15 cellular contexts compared by ENCODE assay signal in the genomic region with DNA sequence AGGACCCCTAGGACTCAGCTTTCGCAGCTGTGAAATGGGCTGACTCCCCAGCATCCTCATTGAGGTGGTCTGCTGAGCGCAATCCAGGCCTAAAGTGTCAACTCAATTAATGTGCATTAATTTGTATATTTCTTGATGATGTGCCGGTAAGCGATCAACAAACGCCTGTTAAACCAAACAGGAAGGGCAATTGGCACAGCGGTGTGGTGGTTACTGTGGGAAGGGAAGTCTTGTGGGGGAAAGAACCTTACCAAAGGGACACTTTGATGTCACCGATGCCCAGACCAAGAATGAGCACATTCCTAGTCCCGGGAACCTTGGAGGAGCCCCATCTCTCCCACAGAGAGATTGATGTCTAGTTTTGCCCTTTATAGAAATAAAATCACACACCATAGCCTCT. TPM values are rescaled to one million over a fixed set of nuclear protein-coding genes. Genes with fewer than 3 reads are reported as not detected.
DNase-seq lines count a peak whose midpoint lies in the region; ATAC-seq and TF ChIP-seq lines count a peak whose summit lies in the region.
"Had no signal": no experiment of that assay in that cellular context is flagged by ENCODE, and none has a peak within 500 bp of the region (broad histone marks: within the 10 kb centered on the region; RNA-seq: fewer than 3 reads in every experiment).

No MANE protein-coding gene starts in this region.

- peak overlapping the region; percentile 80 for H3K4me3 ChIP-seq in CD8-positive, alpha-beta memory T cell (ENCODE audit: low read length)
- no peak overlapping the region for H3K4me3 ChIP-seq in osteoblast (ENCODE audit: insufficient read depth, low read length)
- no peak overlapping the region for H3K4me3 ChIP-seq in ascending aorta
- H3K4me3 ChIP-seq: PC-9 had no signal

- no peaks in the 10 kb centered on the region for H3K9me3 ChIP-seq in CD8-positive, alpha-beta memory T cell (ENCODE audit: low read length)
- H3K9me3 ChIP-seq in osteoblast (ENCODE audit: low read depth, low read length), result no peaks in the 10 kb centered on the region
- H3K9me3 ChIP-seq in ascending aorta, result no peaks in the 10 kb centered on the region

- H4K20me1 ChIP-seq in osteoblast (ENCODE audit: insufficient read depth, low read length), result no peaks in the 10 kb centered on the region

- POLR2A ChIA-PET in CD8-positive, alpha-beta memory T cell (lab: Charles Lee), result interaction anchor here (0.6 to 1.2 kb wide), 2 partner anchors 13 to 20 kb away, joined by 3 read pairs; no protein-coding TSS in a partner anchor
- POLR2A ChIA-PET in T-cell (lab: Charles Lee), result interaction anchor here (0.6 kb wide), 2 partner anchors 30 to 437 kb away, joined by 3 to 7 read pairs; no protein-coding TSS in a partner anchor

- H3K36me3 ChIP-seq in CD8-positive, alpha-beta memory T cell (ENCODE audit: insufficient read depth, low read length), result peaks cover 27% of the 10 kb centered on the region
- H3K36me3 ChIP-seq in osteoblast (ENCODE audit: insufficient read depth, low read length) (no peaks in the 10 kb centered on the region), ascending aorta (no peaks in the 10 kb centered on the region)
- H3K36me3 ChIP-seq: brain microvascular endothelial cell had no signal

- no peak for TF ChIP-seq CTCF in osteoblast (IDR thresholded peaks at IDR 0.05; ENCODE audit: extremely low read depth, low read depth, low read length)
- TF ChIP-seq CTCF in ascending aorta (IDR thresholded peaks at IDR 0.05), result no peak

- no peaks in the 10 kb centered on the region for H3K27me3 ChIP-seq in CD8-positive, alpha-beta memory T cell (ENCODE audit: insufficient read depth, low read length, poor library complexity, severe bottlenecking)
- no peaks in the 10 kb centered on the region for H3K27me3 ChIP-seq in osteoblast (ENCODE audit: insufficient read depth, low read length)
- peaks cover 6% of the 10 kb centered on the region for H3K27me3 ChIP-seq in ascending aorta
- H3K27me3 ChIP-seq: brain microvascular endothelial cell had no signal

- peaks cover 0 to 3% of the 10 kb centered on the region in 2 donors for H3K27me3 Mint-ChIP-seq in CD8-positive, alpha-beta memory T cell
- no peaks in the 10 kb centered on the region for H3K27me3 Mint-ChIP-seq in T-cell
- no peaks in the 10 kb centered on the region for H3K27me3 Mint-ChIP-seq in activated naive CD4-positive, alpha-beta T cell treated with anti-CD3 and anti-CD28 coated beads, Interleukin-2, amount 50 U/mL, for 24 hours

- H3K27ac Mint-ChIP-seq in CD8-positive, alpha-beta memory T cell, result peak overlapping the region; percentile 83 to 98 (median 96)
- peak overlapping the region; percentile 92 to 99 for H3K27ac Mint-ChIP-seq in T-cell
- H3K27ac Mint-ChIP-seq in activated naive CD4-positive, alpha-beta T cell treated with anti-CD3 and anti-CD28 coated beads, Interleukin-2, amount 50 U/mL, for 24 hours, result peak overlapping the region; percentile 90

- H3K4me1 Mint-ChIP-seq in CD8-positive, alpha-beta memory T cell, result peaks cover 51 to 70% (median 65%) of the 10 kb centered on the region in 3 donors
- peaks cover 63 to 70% (median 68%) of the 10 kb centered on the region in 3 donors for H3K4me1 Mint-ChIP-seq in T-cell
- H3K4me1 Mint-ChIP-seq in activated naive CD4-positive, alpha-beta T cell treated with anti-CD3 and anti-CD28 coated beads, Interleukin-2, amount 50 U/mL, for 24 hours, result peaks cover 59% of the 10 kb centered on the region

- no peak overlapping the region for H3K4me2 ChIP-seq in osteoblast (ENCODE audit: insufficient read depth, low read length)
- H3K4me2 ChIP-seq: PC-9 had no signal

- H3K27ac ChIP-seq in CD8-positive, alpha-beta memory T cell (ENCODE audit: low read depth, low read length), result peak overlapping the region; percentile 69
- H3K27ac ChIP-seq in osteoblast (ENCODE audit: low read depth, low read length) (no peak overlapping the region), ascending aorta (no peak overlapping the region)
- H3K27ac ChIP-seq: brain microvascular endothelial cell, PC-9 had no signal

- H3K79me2 ChIP-seq in osteoblast (ENCODE audit: insufficient read depth, low read length), result no peaks in the 10 kb centered on the region

- intact Hi-C loops in ascending aorta (cut with DNase I), result no loop called here

- no peak for ATAC-seq in T-cell (replicated peaks in 1 of 4)
- ATAC-seq: HCT116 had no signal

- peak overlapping the region; percentile 87 to 97 (median 93) for H3K4me3 Mint-ChIP-seq in CD8-positive, alpha-beta memory T cell
- peak overlapping the region; percentile 83 to 93 (median 93) for H3K4me3 Mint-ChIP-seq in T-cell
- H3K4me3 Mint-ChIP-seq in activated naive CD4-positive, alpha-beta T cell treated with anti-CD3 and anti-CD28 coated beads, Interleukin-2, amount 50 U/mL, for 24 hours, result peak overlapping the region; percentile 90

- H3K9me3 Mint-ChIP-seq in CD8-positive, alpha-beta memory T cell, result no peaks in the 10 kb centered on the region
- no peaks in the 10 kb centered on the region for H3K9me3 Mint-ChIP-seq in T-cell
- no peaks in the 10 kb centered on the region for H3K9me3 Mint-ChIP-seq in activated naive CD4-positive, alpha-beta T cell treated with anti-CD3 and anti-CD28 coated beads, Interleukin-2, amount 50 U/mL, for 24 hours

- H3K4me1 ChIP-seq in CD8-positive, alpha-beta memory T cell (ENCODE audit: insufficient read depth, low read length), result peaks cover 57% of the 10 kb centered on the region
- H3K4me1 ChIP-seq in osteoblast (ENCODE audit: insufficient read depth, low read length) (peaks cover 9% of the 10 kb centered on the region), ascending aorta (peaks cover 0 to 8% of the 10 kb centered on the region in 2 donors)

- peaks cover under 1 to 31% (median 3%) of the 10 kb centered on the region in 3 donors for H3K36me3 Mint-ChIP-seq in CD8-positive, alpha-beta memory T cell
- H3K36me3 Mint-ChIP-seq in T-cell, result peaks cover 13% of the 10 kb centered on the region
- H3K36me3 Mint-ChIP-seq in activated naive CD4-positive, alpha-beta T cell treated with anti-CD3 and anti-CD28 coated beads, Interleukin-2, amount 50 U/mL, for 24 hours, result peaks cover 4% of the 10 kb centered on the region

- CTCF ChIA-PET in CD8-positive, alpha-beta memory T cell (lab: Charles Lee), result interaction anchor here (1.0 to 2.5 kb wide), 4 partner anchors 9 to 86 kb away, joined by 3 to 8 read pairs (median 6); a partner anchor contains a TSS
- CTCF ChIA-PET in T-cell (lab: Charles Lee), result interaction anchor here in 1 of 2 donors (1.2 kb wide), 1 partner anchor 9 kb away, joined by 3 read pairs; no protein-coding TSS in a partner anchor

- no peak overlapping the region for H2AFZ ChIP-seq in osteoblast (ENCODE audit: low read length)
- H2AFZ ChIP-seq: PC-9 had no signal

- peak; percentile 37 to 67 (median 53) for DNase-seq in CD8-positive, alpha-beta memory T cell
- DNase-seq in T-cell, result peak in 28 of 34 experiments; percentile 19 to 52 (median 37)
- DNase-seq in osteoblast (ENCODE audit: insufficient read length, low spot score, missing footprints), result peak; percentile 69
- DNase-seq in iPS-NIHi11 (ENCODE audit: low spot score), result no peak
- no peak for DNase-seq in ascending aorta (ENCODE audit: low spot score in 2 of 2)
- DNase-seq in NCI-H1417 (lab: John Stamatoyannopoulos, UW), result no peak
- DNase-seq: brain microvascular endothelial cell, Calu3, NCI-H226, PC-9, substantia nigra had no signal

RNA-seq across cellular contexts. Expression of a gene that starts 1.6 kb away (rescaled TPM):
- total RNA-seq in CD8-positive, alpha-beta memory T cell, result 100 to 1,000 TPM; 119 to 125 TPM
- polyA plus RNA-seq in CD8-positive, alpha-beta memory T cell, result 84.0 TPM
- 100 to 1,000 TPM; 120 to 224 (median 127) TPM for total RNA-seq in T-cell
- total RNA-seq in osteoblast, result 1.8 and 2.4 TPM in 2 replicates
- total RNA-seq in ascending aorta, result 28.1 TPM
- total RNA-seq: Calu3 had no signal

RNA-seq across cellular contexts. Expression of a gene that starts 13.6 kb away (rescaled TPM):
- 1,000 to 10,000 TPM; 3,114 to 3,151 TPM for total RNA-seq in CD8-positive, alpha-beta memory T cell
- 3,296 TPM for polyA plus RNA-seq in CD8-positive, alpha-beta memory T cell
- 1,000 to 10,000 TPM; 3,000 to 4,207 (median 4,048) TPM for total RNA-seq in T-cell
- total RNA-seq in osteoblast, result 786 and 869 TPM in 2 replicates
- total RNA-seq in ascending aorta, result 2,481 TPM

RNA-seq across cellular contexts. Expression of a gene that starts 24.8 kb away (rescaled TPM):
- total RNA-seq in CD8-positive, alpha-beta memory T cell, result 1 to 10 TPM; 1.8 to 2.9 TPM
- polyA plus RNA-seq in CD8-positive, alpha-beta memory T cell, result 2.6 TPM
- total RNA-seq in T-cell (1 to 10 TPM; 4.3 to 8.9 (median 5.4) TPM), osteoblast (not detected in 2 replicates), ascending aorta (not detected)
- total RNA-seq: Calu3, renal cortical epithelial cell had no signal
- polyA plus RNA-seq: keratinocyte had no signal

RNA-seq across cellular contexts. Expression of a gene that starts 25.6 kb away (rescaled TPM):
- 1 to 10 TPM; 1.2 to 1.7 TPM for total RNA-seq in CD8-positive, alpha-beta memory T cell
- polyA plus RNA-seq in CD8-positive, alpha-beta memory T cell, result 0.33 TPM
- total RNA-seq in T-cell (1 to 10 TPM; 2.1 to 5.7 (median 3.5) TPM), osteoblast (under 0.01 TPM in 2 replicates), ascending aorta (not detected)
- total RNA-seq: Calu3, PC-9, renal cortical epithelial cell had no signal
- polyA plus RNA-seq: keratinocyte had no signal

RNA-seq across cellular contexts. Expression of a gene that starts 51.2 kb away (rescaled TPM):
- not detected for total RNA-seq in CD8-positive, alpha-beta memory T cell
- not detected for polyA plus RNA-seq in CD8-positive, alpha-beta memory T cell
- total RNA-seq in T-cell, result 1 to 10 TPM in 1 of 5 donors, under 1 TPM in 4; 0.12 to 1.2 (median 0.79) TPM
- total RNA-seq in osteoblast, result not detected in 2 replicates
- 0.64 TPM for total RNA-seq in ascending aorta

Comparison
In these comparisons a context has a peak if more than half of its experiments do, and no peak if none do; other contexts are left out.
1. DNase-seq: peak in CD8-positive, alpha-beta memory T cell (5 of 5), T-cell (28 of 34) and osteoblast (single experiment); none in iPS-NIHi11 (single experiment), ascending aorta (0 of 2) and NCI-H1417 (0 of 3).
2. Peak in every context shown above with its lines, with median percentiles within 50 percentile points of each other: H3K27ac Mint-ChIP-seq and H3K4me3 Mint-ChIP-seq.